ENCODE assay signal across 26 cellular contexts in the genomic region with DNA sequence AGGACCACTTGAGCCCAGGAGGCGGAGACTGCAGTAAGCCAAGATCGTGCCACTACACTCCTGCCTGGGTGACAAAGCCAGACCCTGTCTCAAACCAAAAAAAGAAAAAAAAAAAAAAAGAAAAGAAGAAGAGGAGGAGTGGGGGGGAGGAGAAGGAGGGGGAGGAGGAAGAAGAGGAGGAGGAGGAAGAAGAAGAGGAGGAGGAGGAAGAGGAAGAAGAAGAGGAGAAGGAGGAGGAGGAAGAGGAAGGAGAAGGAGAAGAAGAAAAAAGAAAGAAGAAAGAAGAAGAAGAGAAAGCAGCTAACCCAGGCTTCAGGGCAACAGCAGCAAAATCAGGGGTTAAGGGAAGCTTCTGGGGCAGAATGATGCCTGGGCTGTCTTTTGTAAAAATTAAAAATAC.
"Had no signal": no experiment of that assay in that cellular context is flagged by ENCODE, and none has a peak within 500 bp of the region (broad histone marks: within the 10 kb centered on the region; RNA-seq: fewer than 3 reads in every experiment).

No MANE protein-coding gene starts in this region.

- H3K36me3 ChIP-seq: stomach, suprapubic skin, thoracic aorta, thyroid gland, tibial artery, tibial nerve, transverse colon, upper lobe of left lung, upper lobe of right lung, uterus, vagina had no signal

- DNase-seq: stimulated activated CD4-positive, alpha-beta T cell treated with anti-CD3 and anti-CD28 coated beads, Interleukin-2, amount 100 ng/mL, for 48 hours; stimulated activated CD4-positive, alpha-beta T cell treated with anti-CD3 and anti-CD28 coated beads, Interleukin-4, amount 100 ng/mL, for 1 hour; stimulated activated CD4-positive, alpha-beta T cell treated with anti-CD3 and anti-CD28 coated beads, Interleukin-4, amount 100 ng/mL, for 24 hours; stimulated activated CD4-positive, alpha-beta T cell treated with anti-CD3 and anti-CD28 coated beads, Interleukin-4, amount 100 ng/mL, for 4 hours; stimulated activated CD8-positive, alpha-beta memory T cell treated with anti-CD3 and anti-CD28 coated beads, Interleukin-4, amount 100 ng/mL, for 48 hours; stimulated activated naive B cell treated with anti-CD40 and anti-IgM and Interleukin-4, amounts not matched to agents 10 μg/mL and 1 μg/mL and 100 μg/mL, for 72 hours; stimulated activated naive CD4-positive, alpha-beta T cell; stimulated activated naive CD4-positive, alpha-beta T cell treated with Interleukin-2 at 50 U/mL for 16 hours; stimulated activated naive CD8-positive, alpha-beta T cell treated with anti-CD3 and anti-CD28 coated beads, Interleukin-15, amount 100 ng/mL, for 72 hours; stimulated activated naive CD8-positive, alpha-beta T cell treated with anti-CD3 and anti-CD28 coated beads, Interleukin-15, Interleukin-2, amounts not matched to agents 100 U/mL and 50 U/mL, for 24 hours; stomach; substantia nigra; testis; thyroid gland; tibial artery; transverse colon; trophoblast cell; upper lobe of left lung; upper lobe of right lung; uterus had no signal

- H3K4me1 ChIP-seq: stomach, suprapubic skin, testis, thyroid gland, tibial artery, tibial nerve, transverse colon, upper lobe of left lung, upper lobe of right lung, uterus, vagina had no signal

- ATAC-seq: stimulated activated effector memory CD8-positive, alpha-beta T cell treated with anti-CD3 and anti-CD28 coated beads, Interleukin-12 subunit alpha, Interleukin-12 subunit beta, amount 100 ng/mL, for 72 hours; stimulated activated memory B cell treated with anti-CD40 and anti-IgM and Interleukin-4, amounts not matched to agents 10 μg/mL and 1 μg/mL and 100 μg/mL, for 72 hours; stimulated activated naive B cell treated with anti-CD40 and anti-IgM and Interleukin-4, amounts not matched to agents 10 μg/mL and 1 μg/mL and 100 μg/mL, for 72 hours; stimulated activated naive CD8-positive, alpha-beta T cell treated with anti-CD3 and anti-CD28 coated beads, Interleukin-15, amount 100 ng/mL, for 72 hours; stimulated activated naive CD8-positive, alpha-beta T cell treated with anti-CD3 and anti-CD28 coated beads, Interleukin-15, Interleukin-2, amounts not matched to agents 100 U/mL and 50 U/mL, for 24 hours; upper lobe of right lung had no signal

- H3K27ac ChIP-seq: stomach, suprapubic skin, testis, thoracic aorta, thyroid gland, tibial artery, tibial nerve, transverse colon, upper lobe of left lung, upper lobe of right lung, uterus, vagina had no signal

- H3K9me3 ChIP-seq: stomach, suprapubic skin, testis, thoracic aorta, thyroid gland, tibial artery, tibial nerve, transverse colon, upper lobe of left lung, upper lobe of right lung, uterus, vagina had no signal

- H3K4me3 ChIP-seq: stomach, suprapubic skin, testis, thoracic aorta, thyroid gland, tibial artery, tibial nerve, transverse colon, upper lobe of left lung, upper lobe of right lung, uterus, vagina had no signal
